In the genomic region with DNA sequence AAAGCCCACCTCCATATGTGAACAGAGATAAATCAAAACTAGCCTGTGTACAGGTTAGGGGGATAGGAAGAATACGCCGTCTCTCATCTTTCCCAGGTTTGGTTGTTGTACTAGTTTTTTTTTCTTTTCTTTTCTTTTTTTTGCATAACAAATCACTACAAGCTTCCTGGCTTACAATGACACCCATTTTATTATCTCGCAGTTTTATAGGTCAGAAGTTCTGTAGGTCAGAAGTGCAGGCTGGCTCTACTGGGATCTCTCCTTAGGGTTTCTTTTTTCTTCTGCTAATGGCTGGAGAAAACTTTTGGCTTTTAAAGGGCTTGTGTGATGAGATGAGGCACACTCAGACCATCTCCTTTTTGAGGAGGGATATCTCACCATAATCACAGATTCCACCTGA, we compare ENCODE assay signal across 1 cellular context.
TF ChIP-seq lines count a peak whose summit lies in the region.

No MANE protein-coding gene starts in this region.

TF ChIP-seq in GM23338, 12 proteins besides CTCF, POLR2A, EP300 and RAD21 (continued from another document):
- TF ChIP-seq, protein P1, sequence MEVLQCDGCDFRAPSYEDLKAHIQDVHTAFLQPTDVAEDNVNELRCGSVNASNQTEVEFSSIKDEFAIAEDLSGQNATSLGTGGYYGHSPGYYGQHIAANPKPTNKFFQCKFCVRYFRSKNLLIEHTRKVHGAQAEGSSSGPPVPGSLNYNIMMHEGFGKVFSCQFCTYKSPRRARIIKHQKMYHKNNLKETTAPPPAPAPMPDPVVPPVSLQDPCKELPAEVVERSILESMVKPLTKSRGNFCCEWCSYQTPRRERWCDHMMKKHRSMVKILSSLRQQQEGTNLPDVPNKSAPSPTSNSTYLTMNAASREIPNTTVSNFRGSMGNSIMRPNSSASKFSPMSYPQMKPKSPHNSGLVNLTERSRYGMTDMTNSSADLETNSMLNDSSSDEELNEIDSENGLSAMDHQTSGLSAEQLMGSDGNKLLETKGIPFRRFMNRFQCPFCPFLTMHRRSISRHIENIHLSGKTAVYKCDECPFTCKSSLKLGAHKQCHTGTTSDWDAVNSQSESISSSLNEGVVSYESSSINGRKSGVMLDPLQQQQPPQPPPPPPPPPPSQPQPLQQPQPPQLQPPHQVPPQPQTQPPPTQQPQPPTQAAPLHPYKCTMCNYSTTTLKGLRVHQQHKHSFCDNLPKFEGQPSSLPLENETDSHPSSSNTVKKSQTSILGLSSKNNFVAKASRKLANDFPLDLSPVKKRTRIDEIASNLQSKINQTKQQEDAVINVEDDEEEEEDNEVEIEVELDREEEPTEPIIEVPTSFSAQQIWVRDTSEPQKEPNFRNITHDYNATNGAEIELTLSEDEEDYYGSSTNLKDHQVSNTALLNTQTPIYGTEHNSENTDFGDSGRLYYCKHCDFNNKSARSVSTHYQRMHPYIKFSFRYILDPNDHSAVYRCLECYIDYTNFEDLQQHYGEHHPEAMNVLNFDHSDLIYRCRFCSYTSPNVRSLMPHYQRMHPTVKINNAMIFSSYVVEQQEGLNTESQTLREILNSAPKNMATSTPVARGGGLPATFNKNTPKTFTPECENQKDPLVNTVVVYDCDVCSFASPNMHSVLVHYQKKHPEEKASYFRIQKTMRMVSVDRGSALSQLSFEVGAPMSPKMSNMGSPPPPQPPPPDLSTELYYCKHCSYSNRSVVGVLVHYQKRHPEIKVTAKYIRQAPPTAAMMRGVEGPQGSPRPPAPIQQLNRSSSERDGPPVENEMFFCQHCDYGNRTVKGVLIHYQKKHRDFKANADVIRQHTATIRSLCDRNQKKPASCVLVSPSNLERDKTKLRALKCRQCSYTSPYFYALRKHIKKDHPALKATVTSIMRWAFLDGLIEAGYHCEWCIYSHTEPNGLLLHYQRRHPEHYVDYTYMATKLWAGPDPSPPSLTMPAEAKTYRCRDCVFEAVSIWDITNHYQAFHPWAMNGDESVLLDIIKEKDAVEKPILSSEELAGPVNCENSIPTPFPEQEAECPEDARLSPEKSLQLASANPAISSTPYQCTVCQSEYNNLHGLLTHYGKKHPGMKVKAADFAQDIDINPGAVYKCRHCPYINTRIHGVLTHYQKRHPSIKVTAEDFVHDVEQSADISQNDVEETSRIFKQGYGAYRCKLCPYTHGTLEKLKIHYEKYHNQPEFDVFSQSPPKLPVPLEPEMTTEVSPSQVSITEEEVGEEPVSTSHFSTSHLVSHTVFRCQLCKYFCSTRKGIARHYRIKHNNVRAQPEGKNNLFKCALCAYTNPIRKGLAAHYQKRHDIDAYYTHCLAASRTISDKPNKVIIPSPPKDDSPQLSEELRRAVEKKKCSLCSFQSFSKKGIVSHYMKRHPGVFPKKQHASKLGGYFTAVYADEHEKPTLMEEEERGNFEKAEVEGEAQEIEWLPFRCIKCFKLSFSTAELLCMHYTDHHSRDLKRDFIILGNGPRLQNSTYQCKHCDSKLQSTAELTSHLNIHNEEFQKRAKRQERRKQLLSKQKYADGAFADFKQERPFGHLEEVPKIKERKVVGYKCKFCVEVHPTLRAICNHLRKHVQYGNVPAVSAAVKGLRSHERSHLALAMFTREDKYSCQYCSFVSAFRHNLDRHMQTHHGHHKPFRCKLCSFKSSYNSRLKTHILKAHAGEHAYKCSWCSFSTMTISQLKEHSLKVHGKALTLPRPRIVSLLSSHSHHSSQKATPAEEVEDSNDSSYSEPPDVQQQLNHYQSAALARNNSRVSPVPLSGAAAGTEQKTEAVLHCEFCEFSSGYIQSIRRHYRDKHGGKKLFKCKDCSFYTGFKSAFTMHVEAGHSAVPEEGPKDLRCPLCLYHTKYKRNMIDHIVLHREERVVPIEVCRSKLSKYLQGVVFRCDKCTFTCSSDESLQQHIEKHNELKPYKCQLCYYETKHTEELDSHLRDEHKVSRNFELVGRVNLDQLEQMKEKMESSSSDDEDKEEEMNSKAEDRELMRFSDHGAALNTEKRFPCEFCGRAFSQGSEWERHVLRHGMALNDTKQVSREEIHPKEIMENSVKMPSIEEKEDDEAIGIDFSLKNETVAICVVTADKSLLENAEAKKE (CRISPR knock-in tag; IDR thresholded peaks at IDR 0.05): no peak
TF ChIP-seq in GM23338: peak in this region for 0.
